Comparison of ENCODE assay signal across 16 cellular contexts in genomic region chr4:1234296-1234695, GRCh38. TPM values are rescaled to one million over a fixed set of nuclear protein-coding genes. Genes with fewer than 3 reads are reported as not detected.
DNase-seq lines count a peak whose midpoint lies in the region; ATAC-seq, FAIRE-seq and TF ChIP-seq lines count a peak whose summit lies in the region.
"Had no signal": no experiment of that assay in that cellular context is flagged by ENCODE, and none has a peak within 500 bp of the region (broad histone marks: within the 10 kb centered on the region; RNA-seq: fewer than 3 reads in every experiment).

No MANE protein-coding gene starts in this region.

- no peak for ATAC-seq in activated T-cell treated with anti-CD3 and anti-CD28 coated beads, Interleukin-2, amount 50 U/mL, for 72 hours (replicated peaks in 1 of 2)
- ATAC-seq in activated T-cell treated with anti-CD3 and anti-CD28 coated beads, Interleukin-2, amount 50 U/mL, for 4 hours: no peak
- ATAC-seq in HG03135 (IDR thresholded peaks at IDR 0.05; ENCODE audit: unreplicated experiment): no peak

- DNase-seq in activated T-cell treated with anti-CD3 and anti-CD28 coated beads, Interleukin-2, amount 50 U/mL, for 72 hours: no peak
- no peak for DNase-seq in activated T-cell treated with anti-CD3 and anti-CD28 coated beads, Interleukin-2, amount 50 U/mL, for 4 hours
- DNase-seq in endothelial cell (ENCODE audit: low spot score) (no peak), kidney (peak; percentile 50), type B pancreatic cell (ENCODE audit: extremely low spot score, unreplicated experiment) (no peak), smooth muscle cell (lab: John Stamatoyannopoulos, UW; ENCODE audit: unreplicated experiment) (no peak)
- no peak for DNase-seq in stimulated activated CD4-positive, alpha-beta T cell treated with anti-CD3 and anti-CD28 coated beads, Interleukin-4, amount 100 ng/mL, for 4 hours
- DNase-seq: activated CD4-positive, alpha-beta T cell treated with anti-CD3 and anti-CD28 coated beads, Interleukin-2, amount 50 U/mL, for 1 hour; activated gamma-delta T cell; DMS79; NCI-H2171 treated with DMSO at 0.1 percent for 48 hours had no signal

- no peak overlapping the region for H2AFZ ChIP-seq in smooth muscle cell (ENCODE audit: low read depth)

- H3K4me1 ChIP-seq in kidney (ENCODE audit: control insufficient read depth in 1 of 2, insufficient read depth in 1 of 2, low read depth in 1 of 2, low read length in 2 of 2): peaks cover 0 to 18% of the 10 kb centered on the region in 2 donors
- H3K4me1 ChIP-seq in smooth muscle cell (ENCODE audit: low read depth): no peaks in the 10 kb centered on the region
- H3K4me1 ChIP-seq: A549 had no signal

- peaks cover 1 to 13% of the 10 kb centered on the region in 2 donors for H3K36me3 Mint-ChIP-seq in activated T-cell treated with anti-CD3 and anti-CD28 coated beads, Interleukin-2, amount 50 U/mL, for 72 hours (ENCODE audit: insufficient read depth in 2 of 2)
- H3K36me3 Mint-ChIP-seq in activated T-cell treated with anti-CD3 and anti-CD28 coated beads, Interleukin-2, amount 50 U/mL, for 4 hours (ENCODE audit: insufficient read depth): peaks cover 31% of the 10 kb centered on the region
- H3K36me3 Mint-ChIP-seq in endothelial cell (ENCODE audit: low read depth, unreplicated experiment) (peaks cover 27% of the 10 kb centered on the region), type B pancreatic cell (no peaks in the 10 kb centered on the region)

- H3K9me3 Mint-ChIP-seq in activated T-cell treated with anti-CD3 and anti-CD28 coated beads, Interleukin-2, amount 50 U/mL, for 72 hours: no peaks in the 10 kb centered on the region
- H3K9me3 Mint-ChIP-seq in activated T-cell treated with anti-CD3 and anti-CD28 coated beads, Interleukin-2, amount 50 U/mL, for 4 hours: no peaks in the 10 kb centered on the region
- H3K9me3 Mint-ChIP-seq in endothelial cell (ENCODE audit: unreplicated experiment) (no peaks in the 10 kb centered on the region), type B pancreatic cell (no peaks in the 10 kb centered on the region)

- H3K4me3 ChIP-seq in kidney (ENCODE audit: low read length in 2 of 2) (no peak overlapping the region), smooth muscle cell (no peak overlapping the region)
- H3K4me3 ChIP-seq: A549, tibial nerve had no signal

- no peak overlapping the region for H3K27ac ChIP-seq in kidney (ENCODE audit: low read depth in 2 of 2, low read length in 2 of 2)
- no peak overlapping the region for H3K27ac ChIP-seq in smooth muscle cell (ENCODE audit: low read depth)
- H3K27ac ChIP-seq: A549, neutrophil had no signal

- peaks cover 10% of the 10 kb centered on the region for H3K79me2 ChIP-seq in smooth muscle cell (ENCODE audit: low read depth)

- no peak for TF ChIP-seq CTCF in endothelial cell (IDR thresholded peaks at IDR 0.05; ENCODE audit: unreplicated experiment)
- no peak for TF ChIP-seq CTCF in kidney (IDR thresholded peaks at IDR 0.05; ENCODE audit: borderline replicate concordance, extremely low read depth, insufficient read depth)
- TF ChIP-seq CTCF in type B pancreatic cell (conservative IDR thresholded peaks at IDR 0.05): no peak
- TF ChIP-seq CTCF in smooth muscle cell (IDR thresholded peaks at IDR 0.05; ENCODE audit: borderline replicate concordance, insufficient read depth, poor library complexity, severe bottlenecking): no peak

- H3F3A ChIP-seq in smooth muscle cell (ENCODE audit: low read depth): no peaks in the 10 kb centered on the region

- no peaks in the 10 kb centered on the region for H3K27me3 ChIP-seq in smooth muscle cell (ENCODE audit: low read depth)
- H3K27me3 ChIP-seq: neutrophil, tibial nerve had no signal

- no peaks in the 10 kb centered on the region for H3K27me3 Mint-ChIP-seq in activated T-cell treated with anti-CD3 and anti-CD28 coated beads, Interleukin-2, amount 50 U/mL, for 72 hours (ENCODE audit: low read depth)
- H3K27me3 Mint-ChIP-seq in activated T-cell treated with anti-CD3 and anti-CD28 coated beads, Interleukin-2, amount 50 U/mL, for 4 hours (ENCODE audit: low read depth): no peaks in the 10 kb centered on the region
- peaks cover 3% of the 10 kb centered on the region for H3K27me3 Mint-ChIP-seq in endothelial cell (ENCODE audit: unreplicated experiment)
- H3K27me3 Mint-ChIP-seq in type B pancreatic cell: no peaks in the 10 kb centered on the region

- no peak overlapping the region for H3K4me3 Mint-ChIP-seq in activated T-cell treated with anti-CD3 and anti-CD28 coated beads, Interleukin-2, amount 50 U/mL, for 72 hours
- H3K4me3 Mint-ChIP-seq in activated T-cell treated with anti-CD3 and anti-CD28 coated beads, Interleukin-2, amount 50 U/mL, for 4 hours: no peak overlapping the region
- H3K4me3 Mint-ChIP-seq in endothelial cell (ENCODE audit: unreplicated experiment) (no peak overlapping the region), type B pancreatic cell (no peak overlapping the region)

- no peak for FAIRE-seq in kidney (lab: Jason Lieb, UNC)
- FAIRE-seq: A549, frontal cortex had no signal

- H3K9ac ChIP-seq in kidney (ENCODE audit: low read length in 2 of 2): no peak overlapping the region
- no peak overlapping the region for H3K9ac ChIP-seq in smooth muscle cell (ENCODE audit: low read depth)

- intact Hi-C loops in kidney (cut with DNase I): no loop called here

- no peaks in the 10 kb centered on the region for H3K9me3 ChIP-seq in kidney (ENCODE audit: control insufficient read depth in 1 of 2, low read length in 2 of 2)
- H3K9me3 ChIP-seq in smooth muscle cell (replicated peaks; ENCODE audit: low read depth): no peaks in the 10 kb centered on the region
- H3K9me3 ChIP-seq: A549, neutrophil, tibial nerve had no signal

- peaks cover 3 to 32% of the 10 kb centered on the region in 2 donors for H3K36me3 ChIP-seq in kidney (ENCODE audit: control insufficient read depth in 1 of 2, insufficient read depth in 2 of 2, low read length in 2 of 2)
- peaks cover 4% of the 10 kb centered on the region for H3K36me3 ChIP-seq in smooth muscle cell (ENCODE audit: low read depth)

- H3K27ac Mint-ChIP-seq in activated T-cell treated with anti-CD3 and anti-CD28 coated beads, Interleukin-2, amount 50 U/mL, for 72 hours: peak overlapping the region; percentile 79
- peak overlapping the region; percentile 72 for H3K27ac Mint-ChIP-seq in endothelial cell (ENCODE audit: unreplicated experiment)
- H3K27ac Mint-ChIP-seq in type B pancreatic cell: peak overlapping the region; percentile 78

- H4K20me1 ChIP-seq in smooth muscle cell (ENCODE audit: low read depth): peaks cover 92% of the 10 kb centered on the region

- H3K4me1 Mint-ChIP-seq in activated T-cell treated with anti-CD3 and anti-CD28 coated beads, Interleukin-2, amount 50 U/mL, for 72 hours (ENCODE audit: low read depth): no peaks in the 10 kb centered on the region
- H3K4me1 Mint-ChIP-seq in activated T-cell treated with anti-CD3 and anti-CD28 coated beads, Interleukin-2, amount 50 U/mL, for 4 hours (ENCODE audit: low read depth): peaks cover 3% of the 10 kb centered on the region
- H3K4me1 Mint-ChIP-seq in endothelial cell (ENCODE audit: unreplicated experiment) (no peaks in the 10 kb centered on the region), type B pancreatic cell (ENCODE audit: unreplicated experiment) (peaks cover 15% of the 10 kb centered on the region)

- WGBS in smooth muscle cell (ENCODE audit: low lambda C conversion rate): 93% methylated on average over 8 of the region's 8 CpGs

- no peak overlapping the region for H3K4me2 ChIP-seq in smooth muscle cell
- H3K4me2 ChIP-seq: A549 had no signal

RNA-seq across cellular contexts. Expression of gene CTBP1, which starts 14.6 kb away (rescaled TPM):
- 100 to 1,000 TPM; 182 to 190 TPM for total RNA-seq in activated T-cell treated with anti-CD3 and anti-CD28 coated beads, Interleukin-2, amount 50 U/mL, for 72 hours
- total RNA-seq in activated T-cell treated with anti-CD3 and anti-CD28 coated beads, Interleukin-2, amount 50 U/mL, for 4 hours: 100 to 1,000 TPM; 166 to 186 (median 177) TPM
- 165 TPM for total RNA-seq in endothelial cell (ENCODE audit: unreplicated experiment)
- 170 TPM for total RNA-seq in kidney
- 96.1 TPM for polyA plus RNA-seq in kidney (ENCODE audit: insufficient read depth, low read depth, low replicate concordance)
- 147 and 165 TPM in 2 replicates for total RNA-seq in type B pancreatic cell (ENCODE audit: low replicate concordance)
- total RNA-seq in smooth muscle cell: 59.1 and 76.9 TPM in 2 replicates
- 132 and 135 TPM in 2 replicates for polyA plus RNA-seq in smooth muscle cell

RNA-seq across cellular contexts. Expression of gene MAEA, which starts 55.4 kb away (rescaled TPM):
- total RNA-seq in activated T-cell treated with anti-CD3 and anti-CD28 coated beads, Interleukin-2, amount 50 U/mL, for 72 hours: 10 to 100 TPM; 38.4 to 48.4 TPM
- 10 to 100 TPM; 61.9 to 66.9 (median 65.3) TPM for total RNA-seq in activated T-cell treated with anti-CD3 and anti-CD28 coated beads, Interleukin-2, amount 50 U/mL, for 4 hours
- 68.2 TPM for total RNA-seq in endothelial cell (ENCODE audit: unreplicated experiment)
- total RNA-seq in kidney: 75.2 TPM
- polyA plus RNA-seq in kidney (ENCODE audit: insufficient read depth, low read depth, low replicate concordance): 65.0 TPM
- total RNA-seq in type B pancreatic cell (ENCODE audit: low replicate concordance): 81.5 and 98.7 TPM in 2 replicates
- total RNA-seq in smooth muscle cell: 40.8 and 48.2 TPM in 2 replicates
- polyA plus RNA-seq in smooth muscle cell: 48.0 and 60.9 TPM in 2 replicates
